ENCODE assay signal across 13 cellular contexts in the genomic region with DNA sequence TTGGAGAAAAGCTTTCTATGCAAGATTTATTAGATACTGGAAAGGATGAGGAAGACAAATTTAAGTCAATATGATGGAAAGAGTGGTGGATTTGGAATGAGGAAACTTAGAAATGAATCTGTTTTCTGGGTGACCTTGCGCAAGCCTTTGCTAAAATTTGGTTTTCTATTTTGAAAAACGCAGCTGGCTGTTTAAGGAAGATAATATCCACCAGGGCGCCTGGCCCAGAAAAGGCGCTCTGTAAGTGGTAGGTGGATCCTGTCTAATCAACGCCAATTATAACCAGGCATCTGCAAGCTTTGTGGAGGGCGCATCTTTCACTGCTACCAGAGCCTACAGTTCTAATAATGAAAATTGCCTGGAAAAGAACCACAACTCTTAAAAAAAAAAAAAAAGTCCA. TPM values are rescaled to one million over a fixed set of nuclear protein-coding genes. Genes with fewer than 3 reads are reported as not detected.
A peak's percentile ranks its signal among the peaks of the same experiment; 100 is the strongest.
DNase-seq lines count a peak whose midpoint lies in the region; ATAC-seq and TF ChIP-seq lines count a peak whose summit lies in the region.
"Had no signal": no experiment of that assay in that cellular context is flagged by ENCODE, and none has a peak within 500 bp of the region (broad histone marks: within the 10 kb centered on the region; RNA-seq: fewer than 3 reads in every experiment).

No MANE protein-coding gene starts in this region.

- no peaks in the 10 kb centered on the region for H3K79me2 ChIP-seq in mammary epithelial cell (ENCODE audit: insufficient read depth, low read length)

- WGBS in mammary epithelial cell (ENCODE audit: low coverage, missing lambda C conversion rate) = 51% methylated on average over 6 of the region's 6 CpGs

- DNase-seq in GF-D8 (lab: John Stamatoyannopoulos, UW) (peak; percentile 25), NCI-H2227 treated with DMSO at 0.1 percent for 48 hours (lab: John Stamatoyannopoulos, UW) (peak; percentile 74), mammary epithelial cell (no peak), nephron progenitor cell (no peak), amniotic stem cell (lab: John Stamatoyannopoulos, UW) (no peak), type B pancreatic cell (ENCODE audit: extremely low spot score, unreplicated experiment) (no peak)
- no peak for DNase-seq in effector memory CD8-positive, alpha-beta T cell
- DNase-seq: activated naive CD8-positive, alpha-beta T cell treated with anti-CD3 and anti-CD28 coated beads, Interleukin-2, amount 50 U/mL, for 24 hours; NCI-H82; T-cell had no signal

- H3K9me3 Mint-ChIP-seq in nephron progenitor cell (no peaks in the 10 kb centered on the region), type B pancreatic cell (no peaks in the 10 kb centered on the region)
- H3K9me3 Mint-ChIP-seq in effector memory CD8-positive, alpha-beta T cell = no peaks in the 10 kb centered on the region
- H3K9me3 Mint-ChIP-seq: activated naive CD8-positive, alpha-beta T cell treated with anti-CD3 and anti-CD28 coated beads, Interleukin-2, amount 50 U/mL, for 24 hours; mesothelial cell of epicardium; T-cell had no signal

- H3K4me3 Mint-ChIP-seq in nephron progenitor cell = peak overlapping the region; percentile 72
- no peak overlapping the region for H3K4me3 Mint-ChIP-seq in effector memory CD8-positive, alpha-beta T cell
- no peak overlapping the region for H3K4me3 Mint-ChIP-seq in type B pancreatic cell
- H3K4me3 Mint-ChIP-seq: activated naive CD8-positive, alpha-beta T cell treated with anti-CD3 and anti-CD28 coated beads, Interleukin-2, amount 50 U/mL, for 24 hours; mesothelial cell of epicardium; T-cell had no signal

- dilution Hi-C loops in mammary epithelial cell (cut with HindIII; ENCODE audit: low sequenced_read_pairs) = no loop called here

- intact Hi-C loops in mammary epithelial cell (cut with micrococcal nuclease) = no loop called here

- no peaks in the 10 kb centered on the region for H3K36me3 ChIP-seq in mammary epithelial cell (ENCODE audit: insufficient read depth, low read length)

- H3K27ac Mint-ChIP-seq in nephron progenitor cell = peak overlapping the region; percentile 97
- H3K27ac Mint-ChIP-seq in effector memory CD8-positive, alpha-beta T cell = no peak overlapping the region
- H3K27ac Mint-ChIP-seq in type B pancreatic cell = no peak overlapping the region
- H3K27ac Mint-ChIP-seq: activated naive CD8-positive, alpha-beta T cell treated with anti-CD3 and anti-CD28 coated beads, Interleukin-2, amount 50 U/mL, for 24 hours; mesothelial cell of epicardium; T-cell had no signal

- H3K4me1 Mint-ChIP-seq in nephron progenitor cell = peaks cover 66% of the 10 kb centered on the region
- no peaks in the 10 kb centered on the region for H3K4me1 Mint-ChIP-seq in effector memory CD8-positive, alpha-beta T cell (ENCODE audit: low read depth in 2 of 2)
- peaks cover 13% of the 10 kb centered on the region for H3K4me1 Mint-ChIP-seq in type B pancreatic cell (ENCODE audit: unreplicated experiment)
- H3K4me1 Mint-ChIP-seq: mesothelial cell of epicardium had no signal

- no TSS peak for BruUV-seq in mammary epithelial cell (replicated peaks; lab: Mats Ljungman, UMichigan)

- H3K4me1 ChIP-seq in mammary epithelial cell (ENCODE audit: insufficient read depth, low read length) = peaks cover 18% of the 10 kb centered on the region

- CTCF ChIA-PET in mammary epithelial cell (lab: Charles Lee; ENCODE audit: low non-redundant PET) = no interaction called here

- peak overlapping the region; percentile 80 for H3K4me2 ChIP-seq in mammary epithelial cell (ENCODE audit: insufficient read depth, low read depth, low read length)

- peaks cover 4% of the 10 kb centered on the region for H3K27me3 ChIP-seq in mammary epithelial cell (ENCODE audit: insufficient read depth, low read length)

- H3K27ac ChIP-seq in mammary epithelial cell (ENCODE audit: insufficient read depth, low read depth, low read length) = no peak overlapping the region

- H3K36me3 Mint-ChIP-seq in nephron progenitor cell (ENCODE audit: low read depth) = no peaks in the 10 kb centered on the region
- H3K36me3 Mint-ChIP-seq in effector memory CD8-positive, alpha-beta T cell (ENCODE audit: insufficient read depth) = no peaks in the 10 kb centered on the region
- no peaks in the 10 kb centered on the region for H3K36me3 Mint-ChIP-seq in type B pancreatic cell
- H3K36me3 Mint-ChIP-seq: mesothelial cell of epicardium, T-cell had no signal

- H3K27me3 Mint-ChIP-seq in nephron progenitor cell (ENCODE audit: low read depth, poor library complexity) = peaks cover 23% of the 10 kb centered on the region
- peaks cover 43 to 68% of the 10 kb centered on the region in 2 donors for H3K27me3 Mint-ChIP-seq in effector memory CD8-positive, alpha-beta T cell
- peaks cover 47% of the 10 kb centered on the region for H3K27me3 Mint-ChIP-seq in type B pancreatic cell

- H2AFZ ChIP-seq in mammary epithelial cell (ENCODE audit: low read depth, low read length) = no peak overlapping the region

- no peak overlapping the region for H3K9ac ChIP-seq in mammary epithelial cell (ENCODE audit: insufficient read depth, low read length)

- in situ Hi-C loops in mammary epithelial cell (cut with MboI; ENCODE audit: low sequenced_read_pairs in 2 of 2) = loop anchor here in 1 of 2 donors (5.0 kb wide), 1 partner anchor 75 kb away; a partner anchor contains a TSS

- no peak overlapping the region for H3K4me3 ChIP-seq in mammary epithelial cell (replicated peaks in 1 of 3; ENCODE audit: insufficient read depth in 1 of 3, low read depth in 2 of 3, low read length in 3 of 3)

- H4K20me1 ChIP-seq in mammary epithelial cell (ENCODE audit: insufficient read depth, low read length) = no peaks in the 10 kb centered on the region

- TF ChIP-seq CTCF in mammary epithelial cell (conservative IDR thresholded peaks at IDR 0.05 in 1 of 2, IDR thresholded peaks at IDR 0.05 in 1 of 2; ENCODE audit: extremely low read depth in 1 of 2, insufficient read depth in 1 of 2, low read depth in 1 of 2, low read length in 2 of 2) (no peak), nephron progenitor cell (IDR thresholded peaks at IDR 0.05) (no peak), type B pancreatic cell (conservative IDR thresholded peaks at IDR 0.05) (no peak)

- H3K9me3 ChIP-seq in mammary epithelial cell (replicated peaks; ENCODE audit: insufficient read depth, low read length) = no peaks in the 10 kb centered on the region

- ATAC-seq in GM19395 (IDR thresholded peaks at IDR 0.05; ENCODE audit: unreplicated experiment) = no peak
- no peak for ATAC-seq in effector memory CD8-positive, alpha-beta T cell (replicated peaks)
- ATAC-seq: activated naive CD8-positive, alpha-beta T cell treated with anti-CD3 and anti-CD28 coated beads, Interleukin-2, amount 50 U/mL, for 24 hours; T-cell had no signal

RNA-seq across cellular contexts. Expression of a gene that starts 0.4 kb away (rescaled TPM):
- total RNA-seq in mammary epithelial cell = not detected
- not detected for polyA plus RNA-seq in mammary epithelial cell
- polyA minus RNA-seq in mammary epithelial cell = not detected
- total RNA-seq in type B pancreatic cell (ENCODE audit: low replicate concordance) = not detected in 2 replicates
- total RNA-seq: activated CD8-positive, alpha-beta memory T cell treated with anti-CD3 and anti-CD28 coated beads for 36 hours; mesothelial cell of epicardium; T-cell had no signal

RNA-seq across cellular contexts. Expression of a gene that starts 28.9 kb away (rescaled TPM):
- total RNA-seq in mammary epithelial cell = 10 to 100 TPM in 1 of 2 donors, 1 to 10 TPM in 1; 9.2 to 16.8 TPM
- polyA plus RNA-seq in mammary epithelial cell = 8.5 TPM
- polyA minus RNA-seq in mammary epithelial cell = 6.0 TPM
- 34.3 and 37.3 TPM in 2 replicates for total RNA-seq in type B pancreatic cell (ENCODE audit: low replicate concordance)

RNA-seq across cellular contexts. Expression of a gene that starts 45.5 kb away (rescaled TPM):
- total RNA-seq in mammary epithelial cell (10 to 100 TPM; 13.2 to 19.5 TPM), type B pancreatic cell (ENCODE audit: low replicate concordance) (23.3 and 28.7 TPM in 2 replicates)
- polyA plus RNA-seq in mammary epithelial cell = 10.2 TPM
- polyA minus RNA-seq in mammary epithelial cell = 4.4 TPM

Comparison
In these comparisons a context has a peak if more than half of its experiments do, and no peak if none do; other contexts are left out.
1. DNase-seq: peak in GF-D8 (single experiment) and NCI-H2227 treated with DMSO at 0.1 percent for 48 hours (single experiment); none in mammary epithelial cell (single experiment), nephron progenitor cell (single experiment), effector memory CD8-positive, alpha-beta T cell (0 of 3), amniotic stem cell (single experiment) and type B pancreatic cell (single experiment).